Comparison of ENCODE assay signal across 1 cellular context in genomic region chr3:10746001-10746400, GRCh38.
TF ChIP-seq lines count a peak whose summit lies in the region.

No MANE protein-coding gene starts in this region.

TF ChIP-seq in K562, 482 proteins besides CTCF, POLR2A, EP300 and RAD21:
- TF ChIP-seq SPI1 (IDR thresholded peaks at IDR 0.05; ENCODE audit: borderline replicate concordance, low read depth, low read length) (peak; percentile 86), CBX3 (IDR thresholded peaks at IDR 0.05; ENCODE audit: borderline replicate concordance in 1 of 2, low read length in 2 of 2) (no peak)
